In genomic region chr20:58245181-58245891, GRCh38 we compare ENCODE assay signal across 33 cellular contexts. TPM values are rescaled to one million over a fixed set of nuclear protein-coding genes. Genes with fewer than 3 reads are reported as not detected.
"Had no signal": no experiment of that assay in that cellular context is flagged by ENCODE, and none has a peak within 500 bp of the region (broad histone marks: within the 10 kb centered on the region; RNA-seq: fewer than 3 reads in every experiment).

No MANE protein-coding gene starts in this region.

- H3K9ac ChIP-seq: KMS-11 had no signal

- H3K27ac Mint-ChIP-seq: activated B cell treated with CpG ODN at 0.5 μM for 24 hours; activated CD4-positive, alpha-beta memory T cell treated with anti-CD3 and anti-CD28 coated beads for 36 hours; activated naive CD4-positive, alpha-beta T cell treated with anti-CD3 and anti-CD28 coated beads, Interleukin-2, amount 10 ng/mL, durations not matched to agents 7 days and 5 days; activated naive CD8-positive, alpha-beta T cell; activated naive CD8-positive, alpha-beta T cell treated with anti-CD3 and anti-CD28 coated beads, Interleukin-2, amount 50 U/mL, for 24 hours; brain had no signal

- ATAC-seq: activated naive CD8-positive, alpha-beta T cell treated with anti-CD3 and anti-CD28 coated beads, Interleukin-2, amount 50 U/mL, for 24 hours; activated T-cell treated with anti-CD3 and anti-CD28 coated beads, Interleukin-2, amount 50 U/mL, for 4 hours had no signal

- FAIRE-seq: bronchial epithelial cell had no signal

- DNase-seq: activated B cell treated with CpG ODN at 0.5 μM for 24 hours; activated CD4-positive, alpha-beta memory T cell treated with anti-CD3 and anti-CD28 coated beads for 36 hours; activated CD4-positive, alpha-beta T cell treated with anti-CD3 and anti-CD28 coated beads for 4 hours; activated CD4-positive, alpha-beta T cell treated with anti-CD3 and anti-CD28 coated beads, Interleukin-2, amount 50 U/mL, for 1 hour; activated CD4-positive, CD25-positive, alpha-beta regulatory T cell treated with anti-CD3 and anti-CD28 coated beads, Interleukin-2, amount 50 U/mL, for 72 hours; activated CD8-positive, alpha-beta memory T cell treated with anti-CD3 and anti-CD28 coated beads, Interleukin-2, amount 50 U/mL, for 4 hours; activated effector memory CD4-positive, alpha-beta T cell treated with Interleukin-2 at 50 U/mL for 16 hours; activated naive CD4-positive, alpha-beta T cell treated with anti-CD3 and anti-CD28 coated beads, Interleukin-2, amount 10 ng/mL, durations not matched to agents 7 days and 5 days; activated naive CD8-positive, alpha-beta T cell treated with anti-CD3 and anti-CD28 coated beads, Interleukin-2, amount 50 U/mL, for 24 hours; activated T-cell treated with anti-CD3 and anti-CD28 coated beads for 4 hours; activated T-cell treated with anti-CD3 and anti-CD28 coated beads, Interleukin-2, amount 50 U/mL, for 4 hours; anterior cingulate cortex; caudate nucleus; NCI-H1092; NCI-H1436 treated with DMSO at 0.1 percent for 48 hours; NCI-H1694 treated with DMSO at 0.1 percent for 48 hours; NCI-H2029; NCI-H345; NCI-H526; NCI-H748 treated with DMSO at 0.1 percent for 48 hours; NK-92 treated with Interleukin-12 subunit alpha and Interleukin-12 subunit beta, amount 100 ng/mL, for 24 hours; OCI-M1; Right ventricle myocardium superior; T-helper 2 cell; T-helper 9 cell had no signal

- H3K4me1 Mint-ChIP-seq: activated B cell treated with CpG ODN at 0.5 μM for 24 hours; activated naive CD4-positive, alpha-beta T cell treated with anti-CD3 and anti-CD28 coated beads, Interleukin-2, amount 10 ng/mL, durations not matched to agents 7 days and 5 days; brain had no signal

- H3K4me3 Mint-ChIP-seq: activated B cell treated with CpG ODN at 0.5 μM for 24 hours; activated CD4-positive, alpha-beta memory T cell treated with anti-CD3 and anti-CD28 coated beads for 36 hours; activated naive CD4-positive, alpha-beta T cell treated with anti-CD3 and anti-CD28 coated beads, Interleukin-2, amount 10 ng/mL, durations not matched to agents 7 days and 5 days; activated naive CD8-positive, alpha-beta T cell; activated naive CD8-positive, alpha-beta T cell treated with anti-CD3 and anti-CD28 coated beads, Interleukin-2, amount 50 U/mL, for 24 hours; activated T-cell treated with anti-CD3 and anti-CD28 coated beads, Interleukin-2, amount 50 U/mL, for 4 hours; brain had no signal

- H3K27me3 Mint-ChIP-seq: activated B cell treated with CpG ODN at 0.5 μM for 24 hours; activated CD4-positive, alpha-beta memory T cell treated with anti-CD3 and anti-CD28 coated beads for 36 hours; activated naive CD4-positive, alpha-beta T cell treated with anti-CD3 and anti-CD28 coated beads, Interleukin-2, amount 10 ng/mL, durations not matched to agents 7 days and 5 days; activated naive CD8-positive, alpha-beta T cell; activated naive CD8-positive, alpha-beta T cell treated with anti-CD3 and anti-CD28 coated beads, Interleukin-2, amount 50 U/mL, for 24 hours had no signal

- H3K4me2 ChIP-seq: KMS-11 had no signal

RNA-seq across cellular contexts. Expression of gene ANKRD60, which starts 16.9 kb away (rescaled TPM):
- total RNA-seq: activated B cell treated with CpG ODN at 0.5 μM for 24 hours; activated CD4-positive, alpha-beta memory T cell treated with anti-CD3 and anti-CD28 coated beads for 36 hours; activated T-cell treated with anti-CD3 and anti-CD28 coated beads, Interleukin-2, amount 50 U/mL, for 4 hours; bronchial epithelial cell; cerebellum; LHCN-M2; M059J; NCI-H460; Right ventricle myocardium superior had no signal
